In genomic region chr3:158570999-158571702, GRCh38 we compare ENCODE assay signal across 8 cellular contexts. TPM values are rescaled to one million over a fixed set of nuclear protein-coding genes. Genes with fewer than 3 reads are reported as not detected.
DNase-seq lines count a peak whose midpoint lies in the region; ATAC-seq, FAIRE-seq and TF ChIP-seq lines count a peak whose summit lies in the region.

Gene MLF1, plus strand, starts transcription at chr3:158571194. Its CDS starts 107 bp downstream, at chr3:158571301.

- H3K4me1 Mint-ChIP-seq in activated CD4-positive, alpha-beta memory T cell treated with anti-CD3 and anti-CD28 coated beads, Interleukin-2, amount 10 ng/mL, durations not matched to agents 7 days and 5 days: peaks cover 11% of the 10 kb centered on the region

- H3K4me3 Mint-ChIP-seq in activated CD4-positive, alpha-beta memory T cell treated with anti-CD3 and anti-CD28 coated beads, Interleukin-2, amount 10 ng/mL, durations not matched to agents 7 days and 5 days: peak within 1 kb of the TSS; percentile 75

- H3K27ac ChIP-seq in A549: peak within 1 kb of the TSS; percentile 76 to 81

- H3K4me3 ChIP-seq in A549: peak within 1 kb of the TSS; percentile 75

- POLR2A ChIA-PET in A549 (lab: Yijun Ruan, JAX): interaction anchor here (0.9 to 1.3 kb wide), 3 partner anchors 20 to 220 kb away, joined by 3 to 17 read pairs (median 4); partner anchors contain the start of gene GFM1
- POLR2A ChIA-PET in activated CD4-positive, alpha-beta memory T cell treated with anti-CD3 and anti-CD28 coated beads, Interleukin-2, amount 10 ng/mL, durations not matched to agents 7 days and 5 days (lab: Charles Lee): interaction anchor here (1.0 to 2.1 kb wide), 2 partner anchors 12 to 74 kb away, joined by 3 to 5 read pairs; partner anchors contain the start of gene GFM1

- CTCF ChIA-PET in A549 (lab: Yijun Ruan, JAX): interaction anchor here (0.7 to 1.4 kb wide), 4 partner anchors 11 to 1038 kb away, joined by 3 to 4 read pairs (median 4); partner anchors contain the start of gene GFM1
- CTCF ChIA-PET in activated CD4-positive, alpha-beta memory T cell treated with anti-CD3 and anti-CD28 coated beads, Interleukin-2, amount 10 ng/mL, durations not matched to agents 7 days and 5 days (lab: Charles Lee): interaction anchor here (0.6 to 3.4 kb wide), 3 partner anchors 33 to 953 kb away, joined by 3 to 22 read pairs (median 3); partner anchors contain the start of gene GFM1

- ATAC-seq in A549 (peak; percentile 99), GM18909 (IDR thresholded peaks at IDR 0.05; ENCODE audit: poor library complexity, unreplicated experiment) (peak; percentile 100), HG03196 (IDR thresholded peaks at IDR 0.05; ENCODE audit: unreplicated experiment) (peak; percentile 100)

- H3K36me3 Mint-ChIP-seq in activated CD4-positive, alpha-beta memory T cell treated with anti-CD3 and anti-CD28 coated beads, Interleukin-2, amount 10 ng/mL, durations not matched to agents 7 days and 5 days (ENCODE audit: low read depth): no peaks in the 10 kb centered on the region

- DNase-seq in A549 (ENCODE audit: low read depth in 1 of 2, low spot score in 1 of 2): peak; percentile 95
- DNase-seq in NCI-H460 (ENCODE audit: extremely low read depth, low read depth): peak; percentile 91
- DNase-seq in activated CD4-positive, alpha-beta memory T cell treated with anti-CD3 and anti-CD28 coated beads, Interleukin-2, amount 10 ng/mL, durations not matched to agents 7 days and 5 days: peak; percentile 87
- peak; percentile 96 to 97 for DNase-seq in dermis microvascular lymphatic vessel endothelial cell (ENCODE audit: low read depth in 2 of 2)
- DNase-seq in left kidney (ENCODE audit: low read depth, low spot score): peak; percentile 99
- DNase-seq in stimulated activated CD4-positive, alpha-beta T cell treated with anti-CD3 and anti-CD28 coated beads, Interleukin-1b, Interleukin-23, amount 100 ng/mL, for 1 hour (ENCODE audit: low read depth in 2 of 2): peak; percentile 37 to 68

- peak; percentile 97 for FAIRE-seq in A549 (lab: Jason Lieb, UNC)

- no peaks in the 10 kb centered on the region for H3K9me3 Mint-ChIP-seq in activated CD4-positive, alpha-beta memory T cell treated with anti-CD3 and anti-CD28 coated beads, Interleukin-2, amount 10 ng/mL, durations not matched to agents 7 days and 5 days

- no peak for TF ChIP-seq EP300 in A549 (IDR thresholded peaks at IDR 0.05)

- H3K9me3 ChIP-seq in A549: no peaks in the 10 kb centered on the region

- TF ChIP-seq RAD21 in A549 (conservative IDR thresholded peaks at IDR 0.05 in 1 of 2, IDR thresholded peaks at IDR 0.05 in 1 of 2): no peak

- H3K4me1 ChIP-seq in A549: 0 out of 3 replicates have a peak, but pooled peaks cover 3% of the 10 kb centered on the region

- peaks cover 18% of the 10 kb centered on the region for H3K27me3 Mint-ChIP-seq in activated CD4-positive, alpha-beta memory T cell treated with anti-CD3 and anti-CD28 coated beads, Interleukin-2, amount 10 ng/mL, durations not matched to agents 7 days and 5 days

- peak within 1 kb of the TSS; percentile 31 for H3K27ac Mint-ChIP-seq in activated CD4-positive, alpha-beta memory T cell treated with anti-CD3 and anti-CD28 coated beads, Interleukin-2, amount 10 ng/mL, durations not matched to agents 7 days and 5 days

- TF ChIP-seq CTCF in A549 (IDR thresholded peaks at IDR 0.05): no peak

- WGBS in A549 (ENCODE audit: missing lambda C conversion rate): 2% methylated on average over 28 of the region's 51 CpGs

- peak within 1 kb of the TSS; percentile 100 for H3K4me2 ChIP-seq in A549

- TF ChIP-seq POLR2A in A549 (IDR thresholded peaks at IDR 0.05; ENCODE audit: low read length): peak; percentile 55

TF ChIP-seq in A549, 52 proteins besides CTCF, POLR2A, EP300 and RAD21 (continues in another document):
- TF ChIP-seq, protein P1, sequence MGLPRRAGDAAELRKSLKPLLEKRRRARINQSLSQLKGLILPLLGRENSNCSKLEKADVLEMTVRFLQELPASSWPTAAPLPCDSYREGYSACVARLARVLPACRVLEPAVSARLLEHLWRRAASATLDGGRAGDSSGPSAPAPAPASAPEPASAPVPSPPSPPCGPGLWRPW (IDR thresholded peaks at IDR 0.05): no peak
- TF ChIP-seq CBX2 (IDR thresholded peaks at IDR 0.05; ENCODE audit: borderline replicate concordance, low read depth) (no peak), CBX8 (IDR thresholded peaks at IDR 0.05) (no peak), EHMT2 (IDR thresholded peaks at IDR 0.05; ENCODE audit: low read depth) (no peak), BHLHE40 (IDR thresholded peaks at IDR 0.05; ENCODE audit: low read depth, low read length) (no peak), ZFP36 (IDR thresholded peaks at IDR 0.05; ENCODE audit: borderline replicate concordance, partially characterized antibody) (no peak), NPAS2 (CRISPR knock-in tag; IDR thresholded peaks at IDR 0.05; ENCODE audit: borderline replicate concordance) (no peak), MAZ (IDR thresholded peaks at IDR 0.05; ENCODE audit: borderline replicate concordance, low read depth, low read length) (no peak), EHF (CRISPR knock-in tag; IDR thresholded peaks at IDR 0.05) (no peak), RNF2 (IDR thresholded peaks at IDR 0.05; ENCODE audit: borderline replicate concordance, low read depth) (peak; percentile 93; the same call in 1 of the 2 replicates), CHD4 (IDR thresholded peaks at IDR 0.05; ENCODE audit: borderline replicate concordance) (no peak), RARB (CRISPR knock-in tag; IDR thresholded peaks at IDR 0.05) (no peak), GATA3 (IDR thresholded peaks at IDR 0.05; ENCODE audit: borderline replicate concordance) (no peak), NR3C1 (IDR thresholded peaks at IDR 0.05) (no peak), RCOR1 (IDR thresholded peaks at IDR 0.05; ENCODE audit: low read depth, low read length) (no peak), ZNF302 (CRISPR knock-in tag; IDR thresholded peaks at IDR 0.05) (no peak), PHF8 (IDR thresholded peaks at IDR 0.05; ENCODE audit: borderline replicate concordance, low read depth) (peak; percentile 91), HOXB13 (CRISPR knock-in tag; IDR thresholded peaks at IDR 0.05; ENCODE audit: low read depth) (peak; percentile 84; the same call in 1 of the 2 replicates), TFCP2L1 (CRISPR knock-in tag; IDR thresholded peaks at IDR 0.05) (no peak), ZSCAN20 (CRISPR knock-in tag; IDR thresholded peaks at IDR 0.05) (no peak), RFX5 (IDR thresholded peaks at IDR 0.05) (peak; percentile 81), HEYL (CRISPR knock-in tag; IDR thresholded peaks at IDR 0.05) (no peak), MAFK (IDR thresholded peaks at IDR 0.05; ENCODE audit: partially characterized antibody) (no peak)
- TF ChIP-seq, protein P2, sequence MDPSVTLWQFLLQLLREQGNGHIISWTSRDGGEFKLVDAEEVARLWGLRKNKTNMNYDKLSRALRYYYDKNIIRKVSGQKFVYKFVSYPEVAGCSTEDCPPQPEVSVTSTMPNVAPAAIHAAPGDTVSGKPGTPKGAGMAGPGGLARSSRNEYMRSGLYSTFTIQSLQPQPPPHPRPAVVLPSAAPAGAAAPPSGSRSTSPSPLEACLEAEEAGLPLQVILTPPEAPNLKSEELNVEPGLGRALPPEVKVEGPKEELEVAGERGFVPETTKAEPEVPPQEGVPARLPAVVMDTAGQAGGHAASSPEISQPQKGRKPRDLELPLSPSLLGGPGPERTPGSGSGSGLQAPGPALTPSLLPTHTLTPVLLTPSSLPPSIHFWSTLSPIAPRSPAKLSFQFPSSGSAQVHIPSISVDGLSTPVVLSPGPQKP (IDR thresholded peaks at IDR 0.05; ENCODE audit: low read depth, low read length): no peak
- TF ChIP-seq, protein P3, sequence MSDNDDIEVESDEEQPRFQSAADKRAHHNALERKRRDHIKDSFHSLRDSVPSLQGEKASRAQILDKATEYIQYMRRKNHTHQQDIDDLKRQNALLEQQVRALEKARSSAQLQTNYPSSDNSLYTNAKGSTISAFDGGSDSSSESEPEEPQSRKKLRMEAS (IDR thresholded peaks at IDR 0.05): peak; percentile 99
- TF ChIP-seq, protein P4, sequence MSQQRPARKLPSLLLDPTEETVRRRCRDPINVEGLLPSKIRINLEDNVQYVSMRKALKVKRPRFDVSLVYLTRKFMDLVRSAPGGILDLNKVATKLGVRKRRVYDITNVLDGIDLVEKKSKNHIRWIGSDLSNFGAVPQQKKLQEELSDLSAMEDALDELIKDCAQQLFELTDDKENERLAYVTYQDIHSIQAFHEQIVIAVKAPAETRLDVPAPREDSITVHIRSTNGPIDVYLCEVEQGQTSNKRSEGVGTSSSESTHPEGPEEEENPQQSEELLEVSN (IDR thresholded peaks at IDR 0.05; ENCODE audit: borderline replicate concordance, low read depth): peak; percentile 98

RNA-seq across cellular contexts. Expression of gene MLF1, which starts in this region (rescaled TPM):
- polyA plus RNA-seq in A549 (2011; rRNA removed) (12.4 and 18.6 TPM in 2 replicates), A549 (2017; fragmentation: RNase III; extraction: RNeasy Plus Mini Kit Qiagen cat#74134 plus additional on column Dnase treatment) (12.6 to 16.9 TPM (median 13.5 TPM) in 3 replicates)
- 4.6 and 4.7 TPM in 2 replicates for polyA plus RNA-seq in A549 (2012; cell fraction: cytosol; rRNA removed)
- polyA plus RNA-seq in A549 (2012; cell fraction: nucleus; rRNA removed): 1.6 and 2.5 TPM in 2 replicates
- 6.2 and 7.2 TPM in 2 replicates for polyA minus RNA-seq in A549 (2011; rRNA and poly(A)+ RNA removed)
- 6.6 and 8.5 TPM in 2 replicates for total RNA-seq in NCI-H460 (2014; rRNA removed; shearing (Covaris generic))
- 6.7 and 11.6 TPM in 2 replicates for polyA plus RNA-seq in NCI-H460 (2014; cell fraction: nucleus; rRNA removed)
- total RNA-seq in activated CD4-positive, alpha-beta memory T cell treated with anti-CD3 and anti-CD28 coated beads, Interleukin-2, amount 10 ng/mL, durations not matched to agents 7 days and 5 days: 1 to 10 TPM; 1.0 to 1.5 TPM
- total RNA-seq in dermis microvascular lymphatic vessel endothelial cell: 4.6 and 5.2 TPM in 2 replicates

Comparison
In these comparisons a context has a peak if more than half of its experiments do, and no peak if none do; other contexts are left out.
1. Peak in every context shown above with its lines: DNase-seq, ATAC-seq, H3K4me3 ChIP-seq and H3K27ac ChIP-seq.